In genomic region chr11:129143335-129143734, GRCh38 we compare ENCODE assay signal across 8 cellular contexts.
DNase-seq lines count a peak whose midpoint lies in the region; ATAC-seq and TF ChIP-seq lines count a peak whose summit lies in the region.

No MANE protein-coding gene starts in this region.

- DNase-seq in GM03348 (ENCODE audit: low spot score) (peak; percentile 88), SW 1271 (lab: John Stamatoyannopoulos, UW) (peak; percentile 94 to 96), glomerular visceral epithelial cell (ENCODE audit: extremely low spot score) (peak; percentile 92), putamen (ENCODE audit: low spot score) (peak; percentile 23), RPMI8226 (no peak)

- no peak for TF ChIP-seq POLR2A in GM18505 (IDR thresholded peaks at IDR 0.05; ENCODE audit: borderline replicate concordance, extremely low read depth, insufficient read depth, insufficient read length)

- ATAC-seq in GM18505 (IDR thresholded peaks at IDR 0.05; ENCODE audit: unreplicated experiment): no peak
- ATAC-seq in HG03469 (IDR thresholded peaks at IDR 0.05; ENCODE audit: unreplicated experiment): no peak
- ATAC-seq in GM18498 (IDR thresholded peaks at IDR 0.05; ENCODE audit: unreplicated experiment): no peak
